8 cellular contexts compared by ENCODE assay signal in the genomic region with DNA sequence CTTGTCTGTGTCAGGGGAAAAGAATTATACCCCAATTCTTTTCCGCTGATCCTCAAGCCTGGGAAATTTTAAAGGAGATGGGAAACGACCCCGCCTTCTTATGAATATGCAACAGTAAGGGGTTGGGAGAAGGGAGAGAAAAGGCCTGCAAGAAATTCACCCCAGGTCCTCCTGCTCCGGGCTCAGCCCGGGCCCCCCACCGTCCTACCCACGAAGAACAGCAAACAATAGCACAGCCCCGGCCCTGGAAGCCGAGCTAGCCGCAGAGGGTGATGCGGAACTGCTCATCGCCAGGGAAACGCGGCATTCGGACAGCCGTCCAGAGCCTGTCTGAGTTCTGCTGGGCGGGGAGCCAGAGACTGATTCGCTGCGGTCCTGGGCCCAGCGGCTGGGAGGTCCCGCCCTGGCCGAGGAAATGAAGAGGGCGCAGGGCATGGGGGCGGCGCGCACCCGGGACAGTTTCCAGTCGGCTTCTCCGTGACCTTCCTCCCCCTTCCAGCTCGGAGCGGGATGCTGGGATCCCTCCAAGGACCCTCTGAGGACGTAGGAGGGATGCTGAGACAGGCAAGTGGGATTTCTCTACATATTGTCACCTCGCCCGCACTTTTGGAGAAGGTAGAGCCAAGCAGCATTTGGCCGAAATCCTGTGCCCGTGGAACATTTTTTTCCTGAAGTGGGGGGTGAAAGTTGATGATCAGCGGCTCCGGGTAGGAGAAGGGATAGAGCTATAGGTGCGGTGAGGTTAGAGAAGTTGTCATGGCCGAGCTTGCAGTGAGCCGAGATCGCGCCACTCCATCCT.
DNase-seq lines count a peak whose midpoint lies in the region; ATAC-seq and TF ChIP-seq lines count a peak whose summit lies in the region.

No MANE protein-coding gene starts in this region.

- H3K4me3 ChIP-seq in foreskin fibroblast (ENCODE audit: low read depth in 1 of 2, low read length in 2 of 2) (peak overlapping the region; percentile 70 to 82), upper lobe of right lung (peak overlapping the region; percentile 60)

- CTCF ChIA-PET in activated naive CD4-positive, alpha-beta T cell treated with anti-CD3 and anti-CD28 coated beads, Interleukin-2, amount 10 ng/mL, durations not matched to agents 7 days and 5 days (lab: Charles Lee): interaction anchor here (0.9 to 1.5 kb wide), 2 partner anchors 20 to 58 kb away, joined by 3 to 4 read pairs; no protein-coding TSS in a partner anchor

- no peaks in the 10 kb centered on the region for H3K27me3 ChIP-seq in upper lobe of right lung

- H3K9me3 Mint-ChIP-seq in activated naive CD4-positive, alpha-beta T cell treated with anti-CD3 and anti-CD28 coated beads, Interleukin-2, amount 10 ng/mL, durations not matched to agents 7 days and 5 days: no peaks in the 10 kb centered on the region
- no peaks in the 10 kb centered on the region for H3K9me3 Mint-ChIP-seq in natural killer cell

- peak overlapping the region; percentile 76 for H3K4me3 Mint-ChIP-seq in activated naive CD4-positive, alpha-beta T cell treated with anti-CD3 and anti-CD28 coated beads, Interleukin-2, amount 10 ng/mL, durations not matched to agents 7 days and 5 days
- peak overlapping the region; percentile 91 for H3K4me3 Mint-ChIP-seq in natural killer cell

- no peak for TF ChIP-seq CTCF in foreskin fibroblast (IDR thresholded peaks at IDR 0.05; ENCODE audit: low read depth, low read length)
- no peak for TF ChIP-seq CTCF in natural killer cell (IDR thresholded peaks at IDR 0.05)
- no peak for TF ChIP-seq CTCF in upper lobe of right lung (IDR thresholded peaks at IDR 0.05)

- no peaks in the 10 kb centered on the region for H3K9me3 ChIP-seq in upper lobe of right lung

- H3K4me1 Mint-ChIP-seq in activated naive CD4-positive, alpha-beta T cell treated with anti-CD3 and anti-CD28 coated beads, Interleukin-2, amount 10 ng/mL, durations not matched to agents 7 days and 5 days: peaks cover 17% of the 10 kb centered on the region
- peaks cover 16 to 17% of the 10 kb centered on the region in 2 donors for H3K4me1 Mint-ChIP-seq in natural killer cell

- peaks cover 42% of the 10 kb centered on the region for H3K27me3 Mint-ChIP-seq in activated naive CD4-positive, alpha-beta T cell treated with anti-CD3 and anti-CD28 coated beads, Interleukin-2, amount 10 ng/mL, durations not matched to agents 7 days and 5 days
- peaks cover 8 to 10% of the 10 kb centered on the region in 2 donors for H3K27me3 Mint-ChIP-seq in natural killer cell (ENCODE audit: low read depth in 2 of 2)

- intact Hi-C loops in natural killer cell (cut with micrococcal nuclease) (loop anchor here (1.0 to 5.0 kb wide), 3 partner anchors 13 to 293 kb away; no protein-coding TSS in a partner anchor), upper lobe of right lung (cut with DNase I) (no loop called here)

- H3K27ac Mint-ChIP-seq in activated naive CD4-positive, alpha-beta T cell treated with anti-CD3 and anti-CD28 coated beads, Interleukin-2, amount 10 ng/mL, durations not matched to agents 7 days and 5 days: no peak overlapping the region
- peak overlapping the region; percentile 90 to 93 for H3K27ac Mint-ChIP-seq in natural killer cell

- ATAC-seq in HG02763 (IDR thresholded peaks at IDR 0.05; ENCODE audit: unreplicated experiment): peak; percentile 55
- ATAC-seq in natural killer cell: peak; percentile 57 to 63 (median 58)
- peak; percentile 86 for ATAC-seq in upper lobe of right lung

- no peaks in the 10 kb centered on the region for H3K4me1 ChIP-seq in upper lobe of right lung

- H3K36me3 ChIP-seq in upper lobe of right lung: no peaks in the 10 kb centered on the region

- no peaks in the 10 kb centered on the region for H3K36me3 Mint-ChIP-seq in activated naive CD4-positive, alpha-beta T cell treated with anti-CD3 and anti-CD28 coated beads, Interleukin-2, amount 10 ng/mL, durations not matched to agents 7 days and 5 days
- no peaks in the 10 kb centered on the region for H3K36me3 Mint-ChIP-seq in natural killer cell

- peak; percentile 12 for DNase-seq in activated naive CD4-positive, alpha-beta T cell treated with Interleukin-2 at 50 U/mL for 16 hours
- no peak for DNase-seq in activated naive CD4-positive, alpha-beta T cell (lab: John Stamatoyannopoulos, UW)
- DNase-seq in NCI-H345 treated with DMSO at 0.1 percent for 48 hours (lab: John Stamatoyannopoulos, UW; ENCODE audit: unreplicated experiment) (peak; percentile 24), foreskin fibroblast (peak; percentile 85 to 95), natural killer cell (peak; percentile 59), upper lobe of right lung (peak; percentile 82)
- peak; percentile 54 for DNase-seq in activated naive CD4-positive, alpha-beta T cell treated with anti-CD3 and anti-CD28 coated beads, Interleukin-2, amount 10 ng/mL, durations not matched to agents 7 days and 5 days

- peak overlapping the region; percentile 67 for H3K27ac ChIP-seq in upper lobe of right lung

Comparison
In these comparisons a context has a peak if more than half of its experiments do, and no peak if none do; other contexts are left out.
1. DNase-seq: peak in activated naive CD4-positive, alpha-beta T cell treated with Interleukin-2 at 50 U/mL for 16 hours (single experiment), NCI-H345 treated with DMSO at 0.1 percent for 48 hours (single experiment), activated naive CD4-positive, alpha-beta T cell treated with anti-CD3 and anti-CD28 coated beads, Interleukin-2, amount 10 ng/mL, durations not matched to agents 7 days and 5 days (single experiment), foreskin fibroblast (2 of 2), natural killer cell (single experiment) and upper lobe of right lung (single experiment); none in activated naive CD4-positive, alpha-beta T cell (0 of 4).
2. Peak in every context shown above with its lines, with median percentiles within 50 percentile points of each other: ATAC-seq.